1 cellular context compared by ENCODE assay signal in the genomic region with DNA sequence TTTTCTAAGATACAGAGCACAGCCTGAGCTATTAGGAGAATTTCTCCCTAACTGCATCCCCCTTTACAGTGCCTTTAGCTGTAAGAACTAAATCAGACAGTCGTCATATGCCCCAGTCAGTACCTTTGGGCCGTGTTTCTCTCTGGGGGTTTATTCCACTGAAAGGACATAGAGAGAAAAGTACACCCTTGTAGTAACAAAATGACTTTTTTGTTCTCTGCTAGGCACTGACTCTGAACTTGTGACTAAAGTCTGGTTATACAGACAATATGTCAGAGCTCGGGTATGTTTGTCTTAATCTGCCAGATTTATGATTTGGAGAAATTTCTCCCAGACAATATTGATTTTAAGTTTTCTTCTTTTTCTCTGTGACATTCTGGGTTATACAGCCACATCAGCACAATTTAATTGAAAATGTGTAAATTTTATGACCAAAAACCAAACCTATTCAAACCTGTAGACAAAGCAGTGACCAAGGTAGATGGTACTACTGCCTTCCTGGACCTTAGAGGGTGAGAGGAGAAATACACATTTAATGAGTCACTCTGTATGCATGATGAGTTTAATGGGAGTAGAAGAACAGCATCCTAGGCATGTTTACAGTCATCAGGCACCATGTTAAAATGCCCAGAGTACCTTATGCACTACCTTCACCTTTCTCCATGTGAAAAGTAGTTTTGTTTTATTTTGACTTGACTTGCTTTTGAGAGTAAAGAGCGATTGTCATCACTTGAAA.
TF ChIP-seq lines count a peak whose summit lies in the region.

No MANE protein-coding gene starts in this region.

TF ChIP-seq in IMR-90, 13 proteins besides CTCF, POLR2A, EP300 and RAD21 (continued from another document):
- TF ChIP-seq USF2 (IDR thresholded peaks at IDR 0.05; ENCODE audit: low read depth, low read length), result no peak
